ENCODE assay signal across 8 cellular contexts in genomic region chr2:36246320-36246990, GRCh38.
A peak's percentile ranks its signal among the peaks of the same experiment; 100 is the strongest.
DNase-seq lines count a peak whose midpoint lies in the region; ATAC-seq and TF ChIP-seq lines count a peak whose summit lies in the region.

No MANE protein-coding gene starts in this region.

- no peak for TF ChIP-seq POLR2A in gastroesophageal sphincter (IDR thresholded peaks at IDR 0.05)

- no peak overlapping the region; the same call in 1 of the 2 replicates for H2AFZ ChIP-seq in PC-9

- peaks cover 5% of the 10 kb centered on the region for H3K27me3 ChIP-seq in foreskin keratinocyte
- no peaks in the 10 kb centered on the region for H3K27me3 ChIP-seq in gastroesophageal sphincter
- H3K27me3 ChIP-seq in PC-9 (ENCODE audit: insufficient read depth, low read depth): no peaks in the 10 kb centered on the region

- no peaks in the 10 kb centered on the region for H3K36me3 ChIP-seq in gastroesophageal sphincter
- H3K36me3 ChIP-seq in PC-9 (ENCODE audit: low read depth): no peaks in the 10 kb centered on the region

- TF ChIP-seq EP300 in gastroesophageal sphincter (IDR thresholded peaks at IDR 0.05): no peak

- peaks cover 4% of the 10 kb centered on the region for H3K9me2 ChIP-seq in PC-9 (ENCODE audit: insufficient read depth)

- H3K79me2 ChIP-seq in PC-9 (ENCODE audit: low read depth): no peaks in the 10 kb centered on the region

- peak; percentile 95 for ATAC-seq in GM18517 (IDR thresholded peaks at IDR 0.05; ENCODE audit: unreplicated experiment)
- ATAC-seq in GM21723 (IDR thresholded peaks at IDR 0.05; ENCODE audit: unreplicated experiment): peak; percentile 90
- no peak for ATAC-seq in foreskin keratinocyte
- no peak for ATAC-seq in gastroesophageal sphincter

- CTCF ChIA-PET in PC-9 (lab: Charles Lee): no interaction called here

- H3F3A ChIP-seq in PC-9 (ENCODE audit: insufficient read depth, low read depth): no peaks in the 10 kb centered on the region

- no peaks in the 10 kb centered on the region for H4K20me1 ChIP-seq in PC-9 (ENCODE audit: insufficient read depth)

- H3K4me2 ChIP-seq in PC-9: no peak overlapping the region

- H3K4me1 ChIP-seq in foreskin keratinocyte: no peaks in the 10 kb centered on the region
- peaks cover 0 to 4% (median 0%) of the 10 kb centered on the region in 3 donors for H3K4me1 ChIP-seq in gastroesophageal sphincter
- H3K4me1 ChIP-seq in PC-9 (replicated peaks; ENCODE audit: insufficient read depth): no peaks in the 10 kb centered on the region

- intact Hi-C loops in PC-9 (cut with micrococcal nuclease; ENCODE audit: unreplicated experiment): no loop called here

- H3K9me3 ChIP-seq in gastroesophageal sphincter (no peaks in the 10 kb centered on the region), PC-9 (ENCODE audit: insufficient read depth, low read depth) (no peaks in the 10 kb centered on the region)

- H3K4me3 ChIP-seq in Jurkat, Clone E6-1 (ENCODE audit: low read length): no peak overlapping the region
- H3K4me3 ChIP-seq in gastroesophageal sphincter (no peak overlapping the region), PC-9 (no peak overlapping the region)

- DNase-seq in Jurkat, Clone E6-1 (ENCODE audit: low read depth, low spot score): peak; percentile 75
- DNase-seq in foreskin keratinocyte (peak; percentile 0 to 8), GOT3 (lab: John Stamatoyannopoulos, UW) (no peak), PC-9 (no peak)
- no peak for DNase-seq in activated CD8-positive, alpha-beta memory T cell treated with anti-CD3 and anti-CD28 coated beads, Interleukin-2, amount 50 U/mL, for 4 hours

- TF ChIP-seq CTCF in foreskin keratinocyte (conservative IDR thresholded peaks at IDR 0.05) (no peak), gastroesophageal sphincter (IDR thresholded peaks at IDR 0.05) (no peak), PC-9 (conservative IDR thresholded peaks at IDR 0.05) (no peak)

- no TSS peak for BruUV-seq in PC-9 (replicated peaks; lab: Mats Ljungman, UMichigan)

- no peak overlapping the region for H3K27ac ChIP-seq in foreskin keratinocyte
- H3K27ac ChIP-seq in gastroesophageal sphincter: no peak overlapping the region
- no peak overlapping the region for H3K27ac ChIP-seq in PC-9

- WGBS in gastroesophageal sphincter (ENCODE audit: low coverage in 1 of 2), 2 donors: 66 to 67% methylated on average over 2 of the region's 2 CpGs

- POLR2A ChIA-PET in PC-9 (lab: Charles Lee; ENCODE audit: unreplicated experiment): interaction anchor here (0.5 to 0.6 kb wide), 2 partner anchors 476 to 1065 kb away, joined by 3 to 4 read pairs; no protein-coding TSS in a partner anchor

Comparison
In these comparisons a context has a peak if more than half of its experiments do, and no peak if none do; other contexts are left out.
1. ATAC-seq: peak in GM18517 (single experiment) and GM21723 (single experiment); none in foreskin keratinocyte (single experiment) and gastroesophageal sphincter (single experiment).
2. DNase-seq: peak in Jurkat, Clone E6-1 (single experiment) and foreskin keratinocyte (2 of 2); none in GOT3 (single experiment), activated CD8-positive, alpha-beta memory T cell treated with anti-CD3 and anti-CD28 coated beads, Interleukin-2, amount 50 U/mL, for 4 hours (single experiment) and PC-9 (0 of 2).